1 cellular context compared by ENCODE assay signal in the genomic region with DNA sequence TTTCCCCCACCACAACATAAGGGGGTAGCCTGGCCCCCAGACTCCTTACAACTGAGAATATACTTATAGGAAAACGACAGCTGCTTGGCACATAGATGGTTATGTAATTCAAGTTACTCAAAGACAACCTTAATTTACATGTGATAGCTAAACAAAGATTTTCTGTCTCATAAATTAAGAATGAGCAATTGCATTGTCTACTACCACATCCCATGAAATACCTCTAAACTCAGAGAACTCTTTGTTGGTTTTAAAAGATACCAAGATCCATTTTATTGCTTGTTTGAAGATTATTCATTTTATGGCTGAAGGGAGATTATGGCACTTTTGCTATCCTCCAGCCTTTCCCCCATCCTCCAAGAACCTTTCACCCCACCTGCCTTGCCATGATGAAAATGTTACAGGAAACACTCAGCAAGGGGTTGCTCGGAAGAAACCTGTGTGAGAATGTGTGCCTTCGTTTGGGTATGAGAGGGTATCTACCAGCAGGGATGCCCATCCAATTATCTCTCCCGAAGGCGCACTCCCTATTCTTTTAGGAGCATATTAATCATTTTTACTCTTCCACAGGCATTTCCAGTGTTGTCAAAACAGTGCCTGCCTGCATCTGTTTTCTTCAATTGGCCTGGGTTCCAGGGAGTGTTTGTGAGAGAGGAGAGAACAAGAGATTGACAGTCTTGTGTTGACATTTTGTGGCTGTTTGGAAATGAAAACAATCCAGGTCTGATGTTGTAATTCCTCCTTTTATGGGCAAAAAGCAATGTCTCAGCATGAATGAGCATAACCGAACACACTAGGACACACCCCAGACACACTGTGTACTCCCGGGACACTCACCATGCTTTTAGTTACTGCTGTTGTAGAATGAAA.
TF ChIP-seq lines count a peak whose summit lies in the region.

No MANE protein-coding gene starts in this region.

TF ChIP-seq in IMR-90, 13 proteins besides CTCF, POLR2A, EP300 and RAD21 (continued from another document):
- TF ChIP-seq, protein P1, sequence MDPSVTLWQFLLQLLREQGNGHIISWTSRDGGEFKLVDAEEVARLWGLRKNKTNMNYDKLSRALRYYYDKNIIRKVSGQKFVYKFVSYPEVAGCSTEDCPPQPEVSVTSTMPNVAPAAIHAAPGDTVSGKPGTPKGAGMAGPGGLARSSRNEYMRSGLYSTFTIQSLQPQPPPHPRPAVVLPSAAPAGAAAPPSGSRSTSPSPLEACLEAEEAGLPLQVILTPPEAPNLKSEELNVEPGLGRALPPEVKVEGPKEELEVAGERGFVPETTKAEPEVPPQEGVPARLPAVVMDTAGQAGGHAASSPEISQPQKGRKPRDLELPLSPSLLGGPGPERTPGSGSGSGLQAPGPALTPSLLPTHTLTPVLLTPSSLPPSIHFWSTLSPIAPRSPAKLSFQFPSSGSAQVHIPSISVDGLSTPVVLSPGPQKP (IDR thresholded peaks at IDR 0.05; ENCODE audit: borderline replicate concordance, low read depth, low read length), result no peak
- TF ChIP-seq CEBPB (IDR thresholded peaks at IDR 0.05; ENCODE audit: low read depth, low read length) (peak; percentile 81), MXI1 (IDR thresholded peaks at IDR 0.05; ENCODE audit: borderline replicate concordance, low read depth, low read length) (no peak), SMC3 (IDR thresholded peaks at IDR 0.05; ENCODE audit: low read depth, low read length) (no peak), BHLHE40 (IDR thresholded peaks at IDR 0.05; ENCODE audit: low read depth, low read length) (no peak), MAZ (IDR thresholded peaks at IDR 0.05; ENCODE audit: borderline replicate concordance, low read depth, low read length) (no peak), FOS (IDR thresholded peaks at IDR 0.05; ENCODE audit: low read depth, low read length) (no peak), RCOR1 (IDR thresholded peaks at IDR 0.05; ENCODE audit: insufficient replicate concordance, low read length) (no peak)
- TF ChIP-seq, protein P2, sequence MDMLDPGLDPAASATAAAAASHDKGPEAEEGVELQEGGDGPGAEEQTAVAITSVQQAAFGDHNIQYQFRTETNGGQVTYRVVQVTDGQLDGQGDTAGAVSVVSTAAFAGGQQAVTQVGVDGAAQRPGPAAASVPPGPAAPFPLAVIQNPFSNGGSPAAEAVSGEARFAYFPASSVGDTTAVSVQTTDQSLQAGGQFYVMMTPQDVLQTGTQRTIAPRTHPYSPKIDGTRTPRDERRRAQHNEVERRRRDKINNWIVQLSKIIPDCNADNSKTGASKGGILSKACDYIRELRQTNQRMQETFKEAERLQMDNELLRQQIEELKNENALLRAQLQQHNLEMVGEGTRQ (IDR thresholded peaks at IDR 0.05; ENCODE audit: low read depth, low read length), result no peak
